9 cellular contexts compared by ENCODE assay signal in the genomic region with DNA sequence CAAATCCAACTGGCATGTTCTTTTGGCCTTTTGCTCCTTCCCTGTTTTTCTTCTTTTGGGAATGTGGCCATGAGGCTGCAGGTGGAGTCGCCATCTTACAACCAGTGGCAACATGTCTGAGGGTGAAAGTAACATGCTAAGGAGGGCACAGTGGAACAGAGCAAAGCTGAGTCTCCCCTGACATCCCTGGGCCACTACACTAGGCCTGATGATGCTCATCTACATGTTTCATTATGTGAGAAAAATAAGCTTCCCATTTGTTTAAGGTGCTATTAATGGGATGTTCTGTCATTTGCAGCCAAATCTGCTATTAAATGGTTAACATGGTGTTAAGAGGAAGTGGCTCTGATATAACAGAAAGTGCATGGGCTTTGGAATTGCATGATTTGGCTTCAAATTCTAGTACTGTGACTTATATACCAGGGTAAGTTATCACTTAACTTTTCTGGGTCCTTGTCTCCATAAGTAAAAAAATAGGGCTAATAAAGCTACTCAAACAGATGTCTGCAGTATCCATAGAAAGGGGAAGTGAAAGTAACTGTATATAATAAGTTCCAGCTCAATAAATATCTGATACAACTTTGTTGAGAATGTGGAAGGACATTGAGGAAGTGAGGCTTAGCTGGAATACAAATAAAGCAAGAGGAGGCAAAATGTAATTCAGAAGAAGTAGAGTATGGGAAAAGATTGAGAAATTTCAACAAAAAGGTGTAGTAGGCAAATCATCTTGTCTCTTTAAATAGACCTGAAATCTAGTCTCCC.
DNase-seq lines count a peak whose midpoint lies in the region; ATAC-seq, FAIRE-seq and TF ChIP-seq lines count a peak whose summit lies in the region.
"Had no signal": no experiment of that assay in that cellular context is flagged by ENCODE, and none has a peak within 500 bp of the region (broad histone marks: within the 10 kb centered on the region; RNA-seq: fewer than 3 reads in every experiment).

No MANE protein-coding gene starts in this region.

- H3K27me3 ChIP-seq in K562 (ENCODE audit: control insufficient read depth in 2 of 2, insufficient read depth in 2 of 2, low read length in 2 of 2): peaks cover 0 to 3% of the 10 kb centered on the region in 2 experiments; a peak in 2 of 5 replicates
- H3K27me3 ChIP-seq in breast epithelium: no peaks in the 10 kb centered on the region

- TF ChIP-seq POLR2A in K562 (conservative IDR thresholded peaks at IDR 0.05): no peak
- no peak for TF ChIP-seq POLR2A in breast epithelium (IDR thresholded peaks at IDR 0.05)

- no peaks in the 10 kb centered on the region for H3K79me2 ChIP-seq in K562 (ENCODE audit: control insufficient read depth, insufficient read depth, low read length)

- H3K4me3 ChIP-seq in K562: no peak overlapping the region
- H3K4me3 ChIP-seq in breast epithelium: no peak overlapping the region

- no peaks in the 10 kb centered on the region for H3K9me3 Mint-ChIP-seq in activated naive CD4-positive, alpha-beta T cell treated with anti-CD3 and anti-CD28 coated beads for 36 hours

- H3K4me2 ChIP-seq in K562 (ENCODE audit: insufficient read depth, low read length): no peak overlapping the region

- no TSS peak for BruUV-seq in K562 (replicated peaks; lab: Mats Ljungman, UMichigan)

- H3K36me3 ChIP-seq in K562 (ENCODE audit: control insufficient read depth, insufficient read depth, low read length) (no peaks in the 10 kb centered on the region), breast epithelium (no peaks in the 10 kb centered on the region)

- ATAC-seq in GM21526 (IDR thresholded peaks at IDR 0.05; ENCODE audit: low FRiP score, unreplicated experiment) (peak; percentile 77), HG03469 (IDR thresholded peaks at IDR 0.05; ENCODE audit: unreplicated experiment) (peak; percentile 88), K562 (no peak)

- H3K36me3 Mint-ChIP-seq in activated naive CD4-positive, alpha-beta T cell treated with anti-CD3 and anti-CD28 coated beads for 36 hours (ENCODE audit: low read depth): no peaks in the 10 kb centered on the region

- H3K9me1 ChIP-seq in K562 (ENCODE audit: control insufficient read depth, insufficient read depth, low read length): no peaks in the 10 kb centered on the region

- in situ Hi-C loops in K562 (cut with MboI): loop anchor here (25.0 kb wide), 1 partner anchor 1653 kb away; no protein-coding TSS in a partner anchor

- no peak overlapping the region for H2AFZ ChIP-seq in K562 (ENCODE audit: low read depth, low read length)

- no peak for TF ChIP-seq EP300 in K562 (IDR thresholded peaks at IDR 0.05; ENCODE audit: low read length)

- no peak for DNase-seq in GM18507 (ENCODE audit: extremely low spot score, insufficient read length, low read depth)
- no peak for DNase-seq in K562 (ENCODE audit: extremely low read depth in 1 of 4, low spot score in 3 of 4)
- DNase-seq in COR-L47 (lab: John Stamatoyannopoulos, UW): no peak
- no peak for DNase-seq in breast epithelium (ENCODE audit: low spot score in 2 of 2)
- DNase-seq in activated naive CD4-positive, alpha-beta T cell treated with anti-CD3 and anti-CD28 coated beads for 36 hours: no peak
- no peak for DNase-seq in HT-29 (ENCODE audit: low spot score)
- DNase-seq: SHP77 treated with DMSO at 0.1 percent for 48 hours had no signal

- H3K9me3 ChIP-seq in K562 (replicated peaks; ENCODE audit: control insufficient read depth, insufficient read depth, low read depth, low read length): no peaks in the 10 kb centered on the region
- no peaks in the 10 kb centered on the region for H3K9me3 ChIP-seq in breast epithelium

- POLR2A ChIA-PET in K562 (lab: Yijun Ruan, JAX): interaction anchor here (0.7 kb wide), 1 partner anchor 168 kb away, joined by 3 read pairs; no protein-coding TSS in a partner anchor

- peaks cover 41% of the 10 kb centered on the region for H3K4me1 Mint-ChIP-seq in activated naive CD4-positive, alpha-beta T cell treated with anti-CD3 and anti-CD28 coated beads for 36 hours (ENCODE audit: low read depth)

- H3K27ac ChIP-seq in K562 (ENCODE audit: extremely low read depth, low read depth, low read length): no peak overlapping the region
- H3K27ac ChIP-seq in breast epithelium: no peak overlapping the region

- no peak for TF ChIP-seq RAD21 in K562 (CRISPR knock-in tag; conservative IDR thresholded peaks at IDR 0.05 in 1 of 2, IDR thresholded peaks at IDR 0.05 in 1 of 2)

- CTCF ChIA-PET in K562 (lab: Yijun Ruan, JAX; ENCODE audit: low intra/inter-chr PET ratio): no interaction called here
- CTCF ChIA-PET in activated naive CD4-positive, alpha-beta T cell treated with anti-CD3 and anti-CD28 coated beads for 36 hours (lab: Charles Lee): interaction anchor here (1.0 to 1.4 kb wide), 3 partner anchors 10 to 135 kb away, joined by 3 to 6 read pairs (median 3); no protein-coding TSS in a partner anchor

- peak; percentile 85 for FAIRE-seq in GM18507 (lab: Jason Lieb, UNC)
- FAIRE-seq in K562 (lab: Jason Lieb, UNC): no peak

- H3K4me3 Mint-ChIP-seq in activated naive CD4-positive, alpha-beta T cell treated with anti-CD3 and anti-CD28 coated beads for 36 hours: no peak overlapping the region

- H3K27ac Mint-ChIP-seq in activated naive CD4-positive, alpha-beta T cell treated with anti-CD3 and anti-CD28 coated beads for 36 hours: no peak overlapping the region

- intact Hi-C loops in K562 (cut with micrococcal nuclease): no loop called here
- intact Hi-C loops in breast epithelium (cut with DNase I; ENCODE audit: low total_unique reads): loop anchor here (10.0 kb wide), 1 partner anchor 45 kb away; no protein-coding TSS in a partner anchor
- intact Hi-C loops in activated naive CD4-positive, alpha-beta T cell treated with anti-CD3 and anti-CD28 coated beads for 36 hours (cut with micrococcal nuclease): no loop called here

- no peaks in the 10 kb centered on the region for H4K20me1 ChIP-seq in K562 (replicated peaks; ENCODE audit: control insufficient read depth, insufficient read depth, low read length)

- 0% methylated on average over 1 of the region's 1 CpG for WGBS in K562 (ENCODE audit: insufficient coverage, low coverage, missing lambda C conversion rate)

- no peaks in the 10 kb centered on the region for H3K27me3 Mint-ChIP-seq in activated naive CD4-positive, alpha-beta T cell treated with anti-CD3 and anti-CD28 coated beads for 36 hours (ENCODE audit: low read depth)

- TF ChIP-seq CTCF in K562 (IDR thresholded peaks at IDR 0.05 in 2 of 3, conservative IDR thresholded peaks at IDR 0.05 in 1 of 3; ENCODE audit: insufficient read depth in 2 of 3, low read depth in 1 of 3, low read length in 3 of 3) (no peak), breast epithelium (IDR thresholded peaks at IDR 0.05) (no peak)

- H3K4me1 ChIP-seq in K562 (replicated peaks in 1 of 2; ENCODE audit: control insufficient read depth in 2 of 2, insufficient read depth in 2 of 2, low read length in 2 of 2) (no peaks in the 10 kb centered on the region), breast epithelium (peaks cover 0 to 4% of the 10 kb centered on the region in 2 donors)

- no peak overlapping the region for H3K9ac ChIP-seq in K562 (ENCODE audit: insufficient read depth in 1 of 2, low read depth in 2 of 2, low read length in 2 of 2)

TF ChIP-seq in K562, 482 proteins besides CTCF, POLR2A, EP300 and RAD21 (continues in another document):
- TF ChIP-seq ZNF121 (CRISPR knock-in tag; conservative IDR thresholded peaks at IDR 0.05): no peak
